ENCODE assay signal across 8 cellular contexts in the genomic region with DNA sequence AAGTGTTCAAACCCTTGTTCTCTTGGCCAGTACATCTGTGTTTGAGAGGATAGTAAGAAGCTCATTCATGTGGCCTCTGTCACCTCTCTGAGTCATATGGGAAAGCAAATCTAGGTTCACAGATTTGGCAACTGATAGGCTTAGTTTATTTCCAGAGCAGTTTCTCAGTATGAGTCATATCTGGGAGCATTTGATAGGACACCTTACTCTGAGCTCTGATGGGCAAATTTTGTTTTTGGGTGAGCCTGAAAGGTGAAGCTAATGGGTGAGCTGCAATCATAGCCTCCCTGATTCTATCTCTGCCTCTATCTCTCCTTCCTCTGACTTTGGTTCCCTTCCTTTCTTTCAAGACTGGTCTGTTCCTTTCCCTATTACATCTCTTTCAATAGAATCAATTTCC.
DNase-seq lines count a peak whose midpoint lies in the region; ATAC-seq and TF ChIP-seq lines count a peak whose summit lies in the region.

No MANE protein-coding gene starts in this region.

- peak overlapping the region; percentile 44 for H3K4me3 Mint-ChIP-seq in activated T-helper 17 cell treated with anti-CD3 and anti-CD28 coated beads, Interleukin-2, amount 50 U/mL, for 72 hours
- H3K4me3 Mint-ChIP-seq in stimulated activated effector memory CD8-positive, alpha-beta T cell treated with anti-CD3 and anti-CD28 coated beads, Interleukin-12 subunit alpha, Interleukin-12 subunit beta, amount 100 ng/mL, for 72 hours: no peak overlapping the region
- H3K4me3 Mint-ChIP-seq in chondrocyte (ENCODE audit: unreplicated experiment): no peak overlapping the region

- H3K4me1 Mint-ChIP-seq in activated T-helper 17 cell treated with anti-CD3 and anti-CD28 coated beads, Interleukin-2, amount 50 U/mL, for 72 hours: peaks cover 11% of the 10 kb centered on the region
- H3K4me1 Mint-ChIP-seq in stimulated activated effector memory CD8-positive, alpha-beta T cell treated with anti-CD3 and anti-CD28 coated beads, Interleukin-12 subunit alpha, Interleukin-12 subunit beta, amount 100 ng/mL, for 72 hours: peaks cover 14% of the 10 kb centered on the region
- peaks cover 9% of the 10 kb centered on the region for H3K4me1 Mint-ChIP-seq in chondrocyte (ENCODE audit: low read depth)

- no peaks in the 10 kb centered on the region for H3K27me3 Mint-ChIP-seq in activated T-helper 17 cell treated with anti-CD3 and anti-CD28 coated beads, Interleukin-2, amount 50 U/mL, for 72 hours
- no peaks in the 10 kb centered on the region for H3K27me3 Mint-ChIP-seq in chondrocyte (ENCODE audit: low read depth)

- H3K27ac Mint-ChIP-seq in activated T-helper 17 cell treated with anti-CD3 and anti-CD28 coated beads, Interleukin-2, amount 50 U/mL, for 72 hours: peak overlapping the region; percentile 18
- no peak overlapping the region for H3K27ac Mint-ChIP-seq in stimulated activated effector memory CD8-positive, alpha-beta T cell treated with anti-CD3 and anti-CD28 coated beads, Interleukin-12 subunit alpha, Interleukin-12 subunit beta, amount 100 ng/mL, for 72 hours
- no peak overlapping the region for H3K27ac Mint-ChIP-seq in chondrocyte (ENCODE audit: unreplicated experiment)

- peak; percentile 37 for DNase-seq in AG08396 (ENCODE audit: low spot score)
- peak; percentile 16 for DNase-seq in GM19238 (ENCODE audit: insufficient read length, low spot score)
- no peak for DNase-seq in stimulated activated effector memory CD8-positive, alpha-beta T cell treated with anti-CD3 and anti-CD28 coated beads, Interleukin-12 subunit alpha, Interleukin-12 subunit beta, amount 100 ng/mL, for 72 hours (ENCODE audit: low spot score in 2 of 2)
- DNase-seq in NCI-H146 treated with DMSO at 0.1 percent for 48 hours (lab: John Stamatoyannopoulos, UW; ENCODE audit: unreplicated experiment): no peak
- no peak for DNase-seq in chondrocyte (ENCODE audit: low spot score)
- DNase-seq in NCI-H2081 (lab: John Stamatoyannopoulos, UW): no peak

- ATAC-seq in HG03097 (IDR thresholded peaks at IDR 0.05; ENCODE audit: low FRiP score, unreplicated experiment): peak; percentile 92
- ATAC-seq in activated T-helper 17 cell treated with anti-CD3 and anti-CD28 coated beads, Interleukin-2, amount 50 U/mL, for 72 hours (replicated peaks): peak; percentile 98
- peak; percentile 98 for ATAC-seq in stimulated activated effector memory CD8-positive, alpha-beta T cell treated with anti-CD3 and anti-CD28 coated beads, Interleukin-12 subunit alpha, Interleukin-12 subunit beta, amount 100 ng/mL, for 72 hours

- no peaks in the 10 kb centered on the region for H3K36me3 Mint-ChIP-seq in activated T-helper 17 cell treated with anti-CD3 and anti-CD28 coated beads, Interleukin-2, amount 50 U/mL, for 72 hours (ENCODE audit: low read depth)
- H3K36me3 Mint-ChIP-seq in stimulated activated effector memory CD8-positive, alpha-beta T cell treated with anti-CD3 and anti-CD28 coated beads, Interleukin-12 subunit alpha, Interleukin-12 subunit beta, amount 100 ng/mL, for 72 hours: no peaks in the 10 kb centered on the region
- H3K36me3 Mint-ChIP-seq in chondrocyte (ENCODE audit: low read depth): peaks cover 2% of the 10 kb centered on the region

- TF ChIP-seq CTCF in chondrocyte (IDR thresholded peaks at IDR 0.05): no peak

- H3K9me3 Mint-ChIP-seq in activated T-helper 17 cell treated with anti-CD3 and anti-CD28 coated beads, Interleukin-2, amount 50 U/mL, for 72 hours: peaks cover 5% of the 10 kb centered on the region
- H3K9me3 Mint-ChIP-seq in stimulated activated effector memory CD8-positive, alpha-beta T cell treated with anti-CD3 and anti-CD28 coated beads, Interleukin-12 subunit alpha, Interleukin-12 subunit beta, amount 100 ng/mL, for 72 hours: peaks cover 4% of the 10 kb centered on the region
- H3K9me3 Mint-ChIP-seq in chondrocyte (ENCODE audit: low read depth): peaks cover 12% of the 10 kb centered on the region

Comparison
In these comparisons a context has a peak if more than half of its experiments do, and no peak if none do; other contexts are left out.
1. DNase-seq: peak in AG08396 (single experiment) and GM19238 (single experiment); none in stimulated activated effector memory CD8-positive, alpha-beta T cell treated with anti-CD3 and anti-CD28 coated beads, Interleukin-12 subunit alpha, Interleukin-12 subunit beta, amount 100 ng/mL, for 72 hours (0 of 2), NCI-H146 treated with DMSO at 0.1 percent for 48 hours (single experiment), chondrocyte (single experiment) and NCI-H2081 (0 of 2).
2. Peak in every context shown above with its lines, with median percentiles within 50 percentile points of each other: ATAC-seq.